ENCODE assay signal across 18 cellular contexts in the genomic region with DNA sequence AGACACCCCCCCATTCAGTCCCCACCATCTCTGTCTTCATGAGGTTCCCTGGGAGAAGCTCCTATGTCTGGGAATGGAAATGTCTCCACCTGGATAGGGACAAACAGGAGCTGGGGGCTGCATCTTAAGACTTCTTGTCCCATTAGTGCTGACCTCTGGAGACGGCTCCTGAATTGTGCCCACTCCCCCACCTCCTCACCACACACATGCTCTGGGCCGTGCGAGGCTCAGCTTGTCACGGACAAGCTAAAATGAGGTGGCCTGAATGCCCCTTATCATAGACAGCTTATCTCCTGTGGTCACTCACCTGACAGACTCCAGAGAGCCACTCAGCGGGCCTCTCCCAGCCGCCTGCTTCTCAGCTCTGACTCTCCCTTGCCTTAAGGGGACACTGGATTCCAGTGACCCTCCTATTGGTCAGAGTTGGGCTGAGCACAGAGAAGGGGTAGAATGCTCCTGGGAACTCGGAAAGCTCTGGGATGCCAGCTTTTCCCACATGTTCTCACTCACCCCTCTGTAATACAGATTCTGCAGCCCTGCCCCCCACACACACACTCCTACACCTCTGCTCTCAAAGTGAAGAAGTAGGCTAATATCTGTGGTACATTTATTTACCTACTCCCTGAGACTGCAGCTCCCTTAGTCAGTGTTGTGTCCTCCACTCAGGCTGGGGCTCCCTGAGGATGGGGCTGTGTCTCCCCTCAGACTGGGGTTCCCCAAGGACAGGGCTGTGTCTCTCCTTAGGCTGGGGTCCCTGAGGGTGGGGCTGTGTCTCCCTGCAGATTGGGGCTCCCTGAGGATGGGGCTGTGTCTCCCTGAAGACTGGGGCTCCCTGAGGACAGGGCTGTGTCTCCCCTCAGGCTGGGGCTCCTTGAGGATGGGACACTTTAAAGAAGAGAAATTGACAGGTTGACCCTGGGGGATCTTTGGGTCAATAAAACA.
DNase-seq lines count a peak whose midpoint lies in the region; ATAC-seq, FAIRE-seq and TF ChIP-seq lines count a peak whose summit lies in the region.
"Had no signal": no experiment of that assay in that cellular context is flagged by ENCODE, and none has a peak within 500 bp of the region (broad histone marks: within the 10 kb centered on the region; RNA-seq: fewer than 3 reads in every experiment).

No MANE protein-coding gene starts in this region.

- H3K9me2 ChIP-seq in GM23338 (ENCODE audit: insufficient read depth): no peaks in the 10 kb centered on the region

- peaks cover 18% of the 10 kb centered on the region for H3K4me1 Mint-ChIP-seq in GM23338
- no peaks in the 10 kb centered on the region for H3K4me1 Mint-ChIP-seq in activated T-helper 17 cell treated with anti-CD3 and anti-CD28 coated beads, Interleukin-2, amount 50 U/mL, for 72 hours
- H3K4me1 Mint-ChIP-seq in CD4-positive, alpha-beta memory T cell: peaks cover 0 to 4% (median 0%) of the 10 kb centered on the region in 4 donors

- no peaks in the 10 kb centered on the region for H3K9me3 Mint-ChIP-seq in GM23338
- H3K9me3 Mint-ChIP-seq in activated T-helper 17 cell treated with anti-CD3 and anti-CD28 coated beads, Interleukin-2, amount 50 U/mL, for 72 hours: no peaks in the 10 kb centered on the region
- H3K9me3 Mint-ChIP-seq in CD4-positive, alpha-beta memory T cell: peaks cover 0 to 1% (median 0%) of the 10 kb centered on the region in 8 donors

- H3K4me2 ChIP-seq in GM23338 (no peak overlapping the region), HepG2 (ENCODE audit: low read depth, low read length) (no peak overlapping the region)

- no peak overlapping the region for H3K4me3 ChIP-seq in GM23338
- H3K4me3 ChIP-seq in HepG2 (replicated peaks in 1 of 3; ENCODE audit: insufficient read depth in 1 of 3, low read depth in 2 of 3, low read length in 3 of 3): no peak overlapping the region
- H3K4me3 ChIP-seq in spleen: no peak overlapping the region
- H3K4me3 ChIP-seq in CD4-positive, alpha-beta memory T cell (ENCODE audit: low read length in 2 of 2): no peak overlapping the region
- H3K4me3 ChIP-seq: ascending aorta, gastroesophageal sphincter had no signal

- no peak overlapping the region for H3K4me3 Mint-ChIP-seq in GM23338
- H3K4me3 Mint-ChIP-seq in activated T-helper 17 cell treated with anti-CD3 and anti-CD28 coated beads, Interleukin-2, amount 50 U/mL, for 72 hours: no peak overlapping the region
- no peak overlapping the region for H3K4me3 Mint-ChIP-seq in CD4-positive, alpha-beta memory T cell

- no peak for DNase-seq in GM23338 (ENCODE audit: low spot score)
- DNase-seq in HepG2 (ENCODE audit: low spot score): no peak
- DNase-seq in spleen: peak; percentile 50
- no peak for DNase-seq in CD4-positive, alpha-beta memory T cell
- DNase-seq: BE2C; midbrain; NCI-H2029 treated with DMSO at 0.1 percent for 48 hours; NCI-H524; nucleus accumbens; stimulated activated naive CD4-positive, alpha-beta T cell treated with Interleukin-2 at 50 U/mL for 16 hours had no signal

- POLR2A ChIA-PET in HepG2 (lab: Yijun Ruan, JAX): interaction anchor here (0.7 to 1.1 kb wide), 3 partner anchors 11 to 168 kb away, joined by 3 to 4 read pairs (median 3); a partner anchor contains a TSS
- POLR2A ChIA-PET in CD4-positive, alpha-beta memory T cell (lab: Charles Lee; ENCODE audit: partially characterized antibody): no interaction called here

- H3K27me3 ChIP-seq in GM23338 (ENCODE audit: insufficient read depth) (no peaks in the 10 kb centered on the region), HepG2 (ENCODE audit: control insufficient read depth in 1 of 2, insufficient read depth in 2 of 2, low read length in 2 of 2) (peaks cover 18 to 69% of the 10 kb centered on the region in 2 experiments), spleen (replicated peaks in 1 of 7) (no peaks in the 10 kb centered on the region)
- no peaks in the 10 kb centered on the region for H3K27me3 ChIP-seq in CD4-positive, alpha-beta memory T cell (ENCODE audit: insufficient read depth, low read length)
- H3K27me3 ChIP-seq: ascending aorta, BE2C, gastroesophageal sphincter had no signal

- no peak overlapping the region for H3K27ac Mint-ChIP-seq in GM23338
- peak overlapping the region; percentile 21 for H3K27ac Mint-ChIP-seq in activated T-helper 17 cell treated with anti-CD3 and anti-CD28 coated beads, Interleukin-2, amount 50 U/mL, for 72 hours
- H3K27ac Mint-ChIP-seq in CD4-positive, alpha-beta memory T cell: no peak overlapping the region

- no peak overlapping the region for H3K27ac ChIP-seq in GM23338 (ENCODE audit: low read depth)
- no peak overlapping the region for H3K27ac ChIP-seq in HepG2 (ENCODE audit: extremely low read length, insufficient read depth, low read length)
- no peak overlapping the region for H3K27ac ChIP-seq in spleen
- H3K27ac ChIP-seq in CD4-positive, alpha-beta memory T cell (ENCODE audit: low read depth, low read length): no peak overlapping the region
- H3K27ac ChIP-seq: ascending aorta, gastroesophageal sphincter had no signal

- no peaks in the 10 kb centered on the region for H3K36me3 ChIP-seq in GM23338 (ENCODE audit: insufficient read depth)
- no peaks in the 10 kb centered on the region for H3K36me3 ChIP-seq in HepG2 (replicated peaks in 1 of 2; ENCODE audit: control insufficient read depth in 1 of 2, insufficient read depth in 2 of 2, low read length in 2 of 2)
- H3K36me3 ChIP-seq in spleen: no peaks in the 10 kb centered on the region
- H3K36me3 ChIP-seq in CD4-positive, alpha-beta memory T cell (ENCODE audit: insufficient read depth, low read length): no peaks in the 10 kb centered on the region
- H3K36me3 ChIP-seq: ascending aorta, BE2C, gastroesophageal sphincter had no signal

- H3K79me2 ChIP-seq in GM23338 (replicated peaks; ENCODE audit: insufficient read depth) (no peaks in the 10 kb centered on the region), HepG2 (ENCODE audit: insufficient read depth, low read length) (no peaks in the 10 kb centered on the region)

- WGBS in HepG2 (ENCODE audit: low lambda C conversion rate): 4% methylated on average over 6 of the region's 7 CpGs
- WGBS in spleen, 5 donors: 72 to 90% (median 87%) methylated on average over 4 to 7 of the region's 7 CpGs

- intact Hi-C loops in HepG2 (cut with micrococcal nuclease; ENCODE audit: unreplicated experiment): no loop called here
- intact Hi-C loops in spleen (cut with DNase I; ENCODE audit: low total_unique reads): no loop called here
- intact Hi-C loops in CD4-positive, alpha-beta memory T cell (cut with micrococcal nuclease): no loop called here

- no peak for TF ChIP-seq CTCF in GM23338 (conservative IDR thresholded peaks at IDR 0.05; ENCODE audit: low read depth in 2 of 2)
- no peak for TF ChIP-seq CTCF in HepG2 (CRISPR knock-in tag; IDR thresholded peaks at IDR 0.05)
- no peak for TF ChIP-seq CTCF in spleen (IDR thresholded peaks at IDR 0.05 in 8 of 11, conservative IDR thresholded peaks at IDR 0.05 in 3 of 11)

- H3K36me3 Mint-ChIP-seq in GM23338 (ENCODE audit: low read depth): no peaks in the 10 kb centered on the region; the same call in 2 of the 3 replicates
- H3K36me3 Mint-ChIP-seq in activated T-helper 17 cell treated with anti-CD3 and anti-CD28 coated beads, Interleukin-2, amount 50 U/mL, for 72 hours (ENCODE audit: low read depth): no peaks in the 10 kb centered on the region
- no peaks in the 10 kb centered on the region for H3K36me3 Mint-ChIP-seq in CD4-positive, alpha-beta memory T cell

- TF ChIP-seq RAD21 in HepG2 (CRISPR knock-in tag; IDR thresholded peaks at IDR 0.05): no peak

- no TSS peak for BruUV-seq in HepG2 (replicated peaks; lab: Mats Ljungman, UMichigan)

- H4K20me1 ChIP-seq in GM23338 (replicated peaks; ENCODE audit: insufficient read depth): no peaks in the 10 kb centered on the region
- H4K20me1 ChIP-seq in HepG2 (ENCODE audit: insufficient read depth, low read length): no peaks in the 10 kb centered on the region

- no peak for FAIRE-seq in HepG2 (lab: Jason Lieb, UNC)
- FAIRE-seq: colon, H1 had no signal

- H3K4me1 ChIP-seq in GM23338 (ENCODE audit: insufficient read depth): peaks cover 7% of the 10 kb centered on the region; the same call in 1 of the 2 replicates
- peaks cover 51% of the 10 kb centered on the region for H3K4me1 ChIP-seq in HepG2 (ENCODE audit: insufficient read depth, low read length)
- H3K4me1 ChIP-seq in spleen: no peaks in the 10 kb centered on the region
- no peaks in the 10 kb centered on the region for H3K4me1 ChIP-seq in CD4-positive, alpha-beta memory T cell (ENCODE audit: insufficient read depth, low read length)
- H3K4me1 ChIP-seq: ascending aorta, gastroesophageal sphincter had no signal

- H2AFZ ChIP-seq in GM23338: no peak overlapping the region
- H2AFZ ChIP-seq in HepG2 (ENCODE audit: low read length): no peak overlapping the region

- ATAC-seq in GM23338 (peak; percentile 15; the same call in 1 of the 3 replicates), HepG2 (peak; percentile 42), HG03342 (IDR thresholded peaks at IDR 0.05; ENCODE audit: unreplicated experiment) (no peak), GM21447 (IDR thresholded peaks at IDR 0.05; ENCODE audit: unreplicated experiment) (no peak), GM21360 (IDR thresholded peaks at IDR 0.05; ENCODE audit: unreplicated experiment) (no peak)
- ATAC-seq in activated T-helper 17 cell treated with anti-CD3 and anti-CD28 coated beads, Interleukin-2, amount 50 U/mL, for 72 hours (replicated peaks): no peak
- ATAC-seq: gastroesophageal sphincter had no signal

- in situ Hi-C loops in HepG2 (cut with HindIII; ENCODE audit: extremely low pct_ligation_motif_present, low pct_unique_long_range_greater_than_20kb): no loop called here

- H3F3A ChIP-seq in GM23338 (replicated peaks; ENCODE audit: low read depth): no peaks in the 10 kb centered on the region

- no peak overlapping the region for H3K9ac ChIP-seq in HepG2 (ENCODE audit: insufficient read depth, low read depth, low read length)

- CTCF ChIA-PET in HepG2 (lab: Yijun Ruan, JAX; ENCODE audit: low intra/inter-chr PET ratio, low total read pairs): no interaction called here
- CTCF ChIA-PET in CD4-positive, alpha-beta memory T cell (lab: Charles Lee; ENCODE audit: partially characterized antibody): interaction anchor here (1.7 kb wide), 1 partner anchor 13 kb away, joined by 5 read pairs; no protein-coding TSS in a partner anchor

- TF ChIP-seq POLR2A in HepG2 (IDR thresholded peaks at IDR 0.05; ENCODE audit: insufficient read depth in 1 of 2, low read depth in 2 of 2, low read length in 2 of 2): no peak
- no peak for TF ChIP-seq POLR2A in spleen (IDR thresholded peaks at IDR 0.05)

- H3K27me3 Mint-ChIP-seq in GM23338 (ENCODE audit: insufficient read depth, low read depth, poor library complexity): peaks cover 18% of the 10 kb centered on the region
- H3K27me3 Mint-ChIP-seq in activated T-helper 17 cell treated with anti-CD3 and anti-CD28 coated beads, Interleukin-2, amount 50 U/mL, for 72 hours: peaks cover 3% of the 10 kb centered on the region
- peaks cover 0 to 1% of the 10 kb centered on the region in 2 donors for H3K27me3 Mint-ChIP-seq in CD4-positive, alpha-beta memory T cell

- TF ChIP-seq EP300 in HepG2 (IDR thresholded peaks at IDR 0.05; ENCODE audit: low read depth in 2 of 2, low read length in 2 of 2): no peak
- TF ChIP-seq EP300 in HepG2 (CRISPR knock-in tag; IDR thresholded peaks at IDR 0.05; ENCODE audit: borderline replicate concordance): no peak

- no peaks in the 10 kb centered on the region for H3K9me3 ChIP-seq in HepG2 (ENCODE audit: low read length)
- H3K9me3 ChIP-seq in spleen: no peaks in the 10 kb centered on the region
- H3K9me3 ChIP-seq in CD4-positive, alpha-beta memory T cell (ENCODE audit: control insufficient read depth in 1 of 2, low read length in 2 of 2): no peaks in the 10 kb centered on the region
- H3K9me3 ChIP-seq: ascending aorta, BE2C, gastroesophageal sphincter had no signal

Comparison
In these comparisons a context has a peak if more than half of its experiments do, and no peak if none do; other contexts are left out.
1. ATAC-seq: peak in GM23338 (single experiment) and HepG2 (single experiment); none in activated T-helper 17 cell treated with anti-CD3 and anti-CD28 coated beads, Interleukin-2, amount 50 U/mL, for 72 hours (single experiment), HG03342 (single experiment), GM21447 (single experiment) and GM21360 (single experiment).